ENCODE assay signal across 8 cellular contexts in genomic region chr10:101889256-101890210, GRCh38. TPM values are rescaled to one million over a fixed set of nuclear protein-coding genes. Genes with fewer than 3 reads are reported as not detected.
A peak's percentile ranks its signal among the peaks of the same experiment; 100 is the strongest.
DNase-seq lines count a peak whose midpoint lies in the region; ATAC-seq and TF ChIP-seq lines count a peak whose summit lies in the region.

No MANE protein-coding gene starts in this region.

- TF ChIP-seq CTCF in OCI-LY3 (IDR thresholded peaks at IDR 0.05; ENCODE audit: low read depth, low read length) (peak; percentile 80), esophagus muscularis mucosa (IDR thresholded peaks at IDR 0.05) (peak; percentile 62 to 80 (median 76)), nephron progenitor cell (IDR thresholded peaks at IDR 0.05) (peak; percentile 95)

- peak overlapping the region; percentile 73 for H3K27ac ChIP-seq in OCI-LY3 (ENCODE audit: low read length)
- no peak overlapping the region for H3K27ac ChIP-seq in esophagus muscularis mucosa (replicated peaks in 1 of 4)

- TF ChIP-seq EP300 in esophagus muscularis mucosa (IDR thresholded peaks at IDR 0.05), result no peak

- H3K9ac ChIP-seq in OCI-LY3 (ENCODE audit: low read length), result peak overlapping the region; percentile 46

- peak; percentile 83 for DNase-seq in GM03348 (ENCODE audit: low spot score)
- DNase-seq in activated T-cell treated with anti-CD3 and anti-CD28 coated beads for 24 hours (ENCODE audit: low read depth), result peak; percentile 55
- no peak for DNase-seq in esophagus muscularis mucosa (ENCODE audit: extremely low spot score)
- DNase-seq in nephron progenitor cell, result peak; percentile 83
- peak; percentile 80 for DNase-seq in stimulated activated naive CD8-positive, alpha-beta T cell treated with anti-CD3 and anti-CD28 coated beads, Interleukin-15, Interleukin-2, amounts not matched to agents 100 U/mL and 50 U/mL, for 24 hours

- H3K9me3 ChIP-seq in OCI-LY3 (ENCODE audit: insufficient read depth, low read length) (no peaks in the 10 kb centered on the region), esophagus muscularis mucosa (no peaks in the 10 kb centered on the region)

- H3K4me3 Mint-ChIP-seq in nephron progenitor cell, result no peak overlapping the region

- H3K4me1 Mint-ChIP-seq in nephron progenitor cell, result peaks cover 2% of the 10 kb centered on the region

- no peak overlapping the region for H2AFZ ChIP-seq in OCI-LY3 (ENCODE audit: low read depth, low read length)

- H3K4me1 ChIP-seq in OCI-LY3 (ENCODE audit: low read length) (peaks cover 27% of the 10 kb centered on the region), esophagus muscularis mucosa (peaks cover 0 to 30% (median 10%) of the 10 kb centered on the region in 4 donors)

- H3K27me3 ChIP-seq in OCI-LY3 (ENCODE audit: low read depth, low read length) (no peaks in the 10 kb centered on the region), esophagus muscularis mucosa (no peaks in the 10 kb centered on the region)

- ATAC-seq in HG03439 (IDR thresholded peaks at IDR 0.05; ENCODE audit: unreplicated experiment) (peak; percentile 56), HG02588 (IDR thresholded peaks at IDR 0.05; ENCODE audit: unreplicated experiment) (no peak)
- ATAC-seq in stimulated activated naive CD8-positive, alpha-beta T cell treated with anti-CD3 and anti-CD28 coated beads, Interleukin-15, Interleukin-2, amounts not matched to agents 100 U/mL and 50 U/mL, for 24 hours, result peak; percentile 69

- H3K4me3 ChIP-seq in OCI-LY3 (ENCODE audit: low read length) (0 out of 2 replicates have a peak overlapping the region, but pooled peaks have one; percentile 15), esophagus muscularis mucosa (no peak overlapping the region)

- no peak overlapping the region for H3K27ac Mint-ChIP-seq in nephron progenitor cell

- H3K79me2 ChIP-seq in OCI-LY3 (ENCODE audit: low read length), result no peaks in the 10 kb centered on the region

- H3K36me3 ChIP-seq in OCI-LY3 (replicated peaks; ENCODE audit: low read depth, low read length), result no peaks in the 10 kb centered on the region
- peaks cover 0 to 5% (median 0%) of the 10 kb centered on the region in 4 donors for H3K36me3 ChIP-seq in esophagus muscularis mucosa

- H3K4me2 ChIP-seq in OCI-LY3 (ENCODE audit: low read length), result peak overlapping the region; percentile 60

- TF ChIP-seq POLR2A in esophagus muscularis mucosa (IDR thresholded peaks at IDR 0.05; ENCODE audit: low read depth), result no peak

- peaks cover 10% of the 10 kb centered on the region for H3K36me3 Mint-ChIP-seq in nephron progenitor cell (ENCODE audit: low read depth)

- intact Hi-C loops in esophagus muscularis mucosa (cut with DNase I), result no loop called here

- no peaks in the 10 kb centered on the region for H3K27me3 Mint-ChIP-seq in nephron progenitor cell (ENCODE audit: low read depth, poor library complexity)

- H3K9me3 Mint-ChIP-seq in nephron progenitor cell, result no peaks in the 10 kb centered on the region

- no peaks in the 10 kb centered on the region for H4K20me1 ChIP-seq in OCI-LY3 (ENCODE audit: insufficient read depth, low read length)

- WGBS in esophagus muscularis mucosa, result 59% methylated on average over 5 of the region's 5 CpGs

RNA-seq across cellular contexts. Expression of gene KCNIP2, which starts 45.9 kb away (rescaled TPM):
- 1 to 10 TPM in 1 of 4 donors, under 1 TPM in 3; 0.32 to 1.7 (median 0.54) TPM for total RNA-seq in esophagus muscularis mucosa
